1 cellular context compared by ENCODE assay signal in the genomic region with DNA sequence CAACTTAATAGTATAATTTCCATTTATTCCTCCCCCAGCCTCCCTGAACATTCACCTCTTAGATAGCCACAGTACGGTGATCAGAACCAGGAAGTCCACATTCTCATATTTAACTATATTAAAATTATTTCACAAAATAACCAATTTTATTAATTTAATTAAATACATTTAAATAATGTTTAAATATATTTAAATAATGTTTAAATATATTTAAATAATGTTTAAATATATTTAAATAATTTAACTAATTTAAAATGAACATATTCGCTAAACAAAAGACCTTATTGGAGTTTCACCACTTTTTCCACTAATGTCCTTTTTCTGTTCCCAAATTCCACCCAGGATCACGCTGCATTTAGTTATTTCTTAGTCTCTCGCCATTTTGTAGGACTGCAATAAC. TPM values are rescaled to one million over a fixed set of nuclear protein-coding genes. Genes with fewer than 3 reads are reported as not detected.
"Had no signal": no experiment of that assay in that cellular context is flagged by ENCODE, and none has a peak within 500 bp of the region (broad histone marks: within the 10 kb centered on the region; RNA-seq: fewer than 3 reads in every experiment).

No MANE protein-coding gene starts in this region.

RNA-seq across cellular contexts. Expression of a gene that starts 12.5 kb away (rescaled TPM):
- total RNA-seq: G401 had no signal
